28 cellular contexts compared by ENCODE assay signal in the genomic region with DNA sequence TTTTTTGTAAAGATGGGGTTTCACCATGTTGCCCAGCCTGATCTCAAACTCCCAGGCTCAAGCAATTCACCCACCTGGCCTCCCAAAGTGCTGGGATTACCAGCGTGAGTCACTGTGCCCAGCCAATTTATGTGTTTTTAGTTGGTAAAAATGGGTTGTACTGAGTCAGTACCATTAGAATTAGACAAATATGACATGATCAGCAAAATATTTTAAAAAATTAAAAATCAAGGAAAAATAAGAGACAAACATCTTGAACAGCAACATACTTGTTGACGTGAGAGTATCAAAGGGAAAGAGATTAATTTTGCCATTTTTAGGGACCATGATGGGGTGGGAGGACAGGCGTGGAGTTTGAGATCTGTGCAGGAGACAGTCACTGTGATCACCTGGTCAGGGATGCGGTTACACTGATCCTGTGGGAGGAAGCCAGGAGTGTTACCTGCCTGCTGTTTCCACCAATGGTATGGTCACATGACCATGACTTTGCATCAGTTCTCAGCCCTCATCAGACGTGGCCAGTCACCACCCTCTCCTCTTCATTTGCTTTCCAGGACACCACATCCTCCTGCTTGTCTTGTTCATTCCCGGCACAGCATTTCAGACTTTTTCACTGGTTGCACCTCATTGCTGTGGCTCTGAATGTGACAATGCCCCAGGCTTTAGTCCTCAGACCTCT. TPM values are rescaled to one million over a fixed set of nuclear protein-coding genes. Genes with fewer than 3 reads are reported as not detected.
"Had no signal": no experiment of that assay in that cellular context is flagged by ENCODE, and none has a peak within 500 bp of the region (broad histone marks: within the 10 kb centered on the region; RNA-seq: fewer than 3 reads in every experiment).

No MANE protein-coding gene starts in this region.

- H3K4me1 Mint-ChIP-seq: immature natural killer cell; naive thymus-derived CD4-positive, alpha-beta T cell; stimulated activated effector memory CD8-positive, alpha-beta T cell treated with anti-CD3 and anti-CD28 coated beads, Interleukin-12 subunit alpha, Interleukin-12 subunit beta, amount 100 ng/mL, for 72 hours had no signal

- H3K27ac Mint-ChIP-seq: immature natural killer cell; natural killer cell treated with Interleukin-12 subunit alpha and Interleukin-12 subunit beta and Interleukin-15 and Interleukin-18, amount 100 ng/mL, for 72 hours; stimulated activated effector memory CD8-positive, alpha-beta T cell treated with anti-CD3 and anti-CD28 coated beads, Interleukin-12 subunit alpha, Interleukin-12 subunit beta, amount 100 ng/mL, for 72 hours; stimulated activated naive CD8-positive, alpha-beta T cell treated with anti-CD3 and anti-CD28 coated beads, Interleukin-15, Interleukin-2, amounts not matched to agents 100 ng/mL and 50 ng/mL, for 24 hours had no signal

- ATAC-seq: mucosa of descending colon; naive thymus-derived CD4-positive, alpha-beta T cell; natural killer cell treated with Interleukin-12 subunit alpha and Interleukin-12 subunit beta and Interleukin-15 and Interleukin-18, amount 100 ng/mL, for 72 hours; pancreas; right cardiac atrium; stimulated activated effector memory CD8-positive, alpha-beta T cell treated with anti-CD3 and anti-CD28 coated beads, Interleukin-12 subunit alpha, Interleukin-12 subunit beta, amount 100 ng/mL, for 72 hours; upper lobe of right lung had no signal

- H3K4me3 ChIP-seq: left ventricle myocardium inferior, lung, mucosa of descending colon, pancreas, prostate gland, sigmoid colon, spleen, suprapubic skin, thoracic aorta, tibial artery, upper lobe of right lung had no signal

- H3K36me3 Mint-ChIP-seq: immature natural killer cell; natural killer cell treated with Interleukin-12 subunit alpha and Interleukin-12 subunit beta and Interleukin-15 and Interleukin-18, amount 100 ng/mL, for 72 hours; stimulated activated effector memory CD8-positive, alpha-beta T cell treated with anti-CD3 and anti-CD28 coated beads, Interleukin-12 subunit alpha, Interleukin-12 subunit beta, amount 100 ng/mL, for 72 hours had no signal

- H3K27ac ChIP-seq: left ventricle myocardium inferior, pancreas, prostate gland, sigmoid colon, spleen, suprapubic skin, thoracic aorta, tibial artery, upper lobe of right lung had no signal

- DNase-seq: hypothalamus; immature natural killer cell; left ventricle myocardium inferior; mesendoderm; midbrain; mucosa of descending colon; naive thymus-derived CD4-positive, alpha-beta T cell; pancreas; posterior cingulate gyrus; retina; right cardiac atrium; sigmoid colon; small intestine; spleen; stimulated activated CD4-positive, alpha-beta T cell treated with anti-CD3 and anti-CD28 coated beads, Interleukin-4, amount 100 ng/mL, for 24 hours; stimulated activated naive CD4-positive, alpha-beta T cell; tibial artery; trophoblast cell; upper lobe of right lung had no signal

- H3K4me3 Mint-ChIP-seq: naive thymus-derived CD4-positive, alpha-beta T cell; natural killer cell treated with Interleukin-12 subunit alpha and Interleukin-12 subunit beta and Interleukin-15 and Interleukin-18, amount 100 ng/mL, for 72 hours; stimulated activated effector memory CD8-positive, alpha-beta T cell treated with anti-CD3 and anti-CD28 coated beads, Interleukin-12 subunit alpha, Interleukin-12 subunit beta, amount 100 ng/mL, for 72 hours; stimulated activated naive CD8-positive, alpha-beta T cell treated with anti-CD3 and anti-CD28 coated beads, Interleukin-15, Interleukin-2, amounts not matched to agents 100 ng/mL and 50 ng/mL, for 24 hours had no signal

- H3K9me3 Mint-ChIP-seq: stimulated activated naive CD8-positive, alpha-beta T cell treated with anti-CD3 and anti-CD28 coated beads, Interleukin-15, Interleukin-2, amounts not matched to agents 100 ng/mL and 50 ng/mL, for 24 hours had no signal

- H3K4me1 ChIP-seq: left ventricle myocardium inferior, pancreas, prostate gland, sigmoid colon, spleen, suprapubic skin, tibial artery, upper lobe of right lung had no signal

- H3K9me3 ChIP-seq: left ventricle myocardium inferior, mucosa of descending colon, pancreas, prostate gland, sigmoid colon, spleen, suprapubic skin, thoracic aorta, tibial artery, upper lobe of right lung had no signal

- FAIRE-seq: islet of Langerhans, pancreas, small intestine, urothelium cell line had no signal

- H3K36me3 ChIP-seq: left ventricle myocardium inferior, prostate gland, sigmoid colon, spleen, thoracic aorta, tibial artery, upper lobe of right lung had no signal

RNA-seq across cellular contexts. Expression of a gene that starts 29.2 kb away (rescaled TPM):
- total RNA-seq: left ventricle myocardium inferior; naive thymus-derived CD4-positive, alpha-beta T cell; natural killer cell treated with Interleukin-12 subunit alpha and Interleukin-12 subunit beta and Interleukin-15 and Interleukin-18, amount 100 ng/mL, for 72 hours; spleen; upper lobe of right lung had no signal
- polyA plus RNA-seq: immature natural killer cell; naive thymus-derived CD4-positive, alpha-beta T cell had no signal
